In the genomic region with DNA sequence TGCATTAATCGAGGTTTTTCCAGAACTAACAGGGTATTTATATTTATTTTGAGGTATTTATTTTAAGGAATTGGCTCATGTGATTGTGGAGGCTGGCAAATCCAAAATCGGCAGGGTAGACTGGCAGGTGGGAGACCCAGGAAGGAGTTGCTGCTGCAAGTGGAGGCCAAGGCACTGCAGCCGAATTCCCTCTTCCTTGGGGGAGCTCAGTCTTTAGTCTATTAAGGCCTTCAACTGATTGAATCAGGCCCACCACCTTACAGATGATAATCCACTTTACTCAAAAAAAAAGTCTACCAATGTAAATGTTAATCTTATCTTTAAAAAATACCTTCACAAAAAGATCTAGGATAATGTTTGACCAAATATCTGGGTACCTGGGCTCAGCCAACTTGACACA, we compare ENCODE assay signal across 15 cellular contexts. TPM values are rescaled to one million over a fixed set of nuclear protein-coding genes. Genes with fewer than 3 reads are reported as not detected.
DNase-seq lines count a peak whose midpoint lies in the region; ATAC-seq, FAIRE-seq and TF ChIP-seq lines count a peak whose summit lies in the region.
"Had no signal": no experiment of that assay in that cellular context is flagged by ENCODE, and none has a peak within 500 bp of the region (broad histone marks: within the 10 kb centered on the region; RNA-seq: fewer than 3 reads in every experiment).

No MANE protein-coding gene starts in this region.

- H3K36me3 ChIP-seq in OCI-LY1 (ENCODE audit: insufficient read depth, low read length) (no peaks in the 10 kb centered on the region), K562 (ENCODE audit: control insufficient read depth, insufficient read depth, low read length) (no peaks in the 10 kb centered on the region), spleen (no peaks in the 10 kb centered on the region), kidney (ENCODE audit: control insufficient read depth in 1 of 2, insufficient read depth in 2 of 2, low read length in 2 of 2) (no peaks in the 10 kb centered on the region)
- H3K36me3 ChIP-seq: uterus had no signal

- peak overlapping the region; percentile 69 for H3K27ac ChIP-seq in OCI-LY1 (ENCODE audit: low read depth, low read length, poor library complexity, severe bottlenecking)
- H3K27ac ChIP-seq in K562 (ENCODE audit: extremely low read depth, low read depth, low read length): no peak overlapping the region
- peak overlapping the region; percentile 79 to 98 (median 94) for H3K27ac ChIP-seq in spleen
- no peak overlapping the region for H3K27ac ChIP-seq in kidney (ENCODE audit: low read depth in 2 of 2, low read length in 2 of 2)

- H2AFZ ChIP-seq in OCI-LY1 (ENCODE audit: low read length) (no peak overlapping the region), K562 (ENCODE audit: low read depth, low read length) (no peak overlapping the region)

- intact Hi-C loops in K562 (cut with micrococcal nuclease): no loop called here
- intact Hi-C loops in spleen (cut with DNase I; ENCODE audit: low total_unique reads): loop anchor here (5.0 kb wide), 1 partner anchor 70 kb away; a partner anchor contains a TSS
- intact Hi-C loops in kidney (cut with DNase I): no loop called here

- peaks cover 40% of the 10 kb centered on the region for H3K4me1 Mint-ChIP-seq in activated T-cell treated with anti-CD3 and anti-CD28 coated beads, Interleukin-2, amount 50 U/mL, for 24 hours (ENCODE audit: low read depth)

- no peak for TF ChIP-seq CTCF in OCI-LY1 (IDR thresholded peaks at IDR 0.05; ENCODE audit: low read length)
- TF ChIP-seq CTCF in K562 (IDR thresholded peaks at IDR 0.05 in 2 of 3, conservative IDR thresholded peaks at IDR 0.05 in 1 of 3; ENCODE audit: insufficient read depth in 2 of 3, low read depth in 1 of 3, low read length in 3 of 3): no peak
- TF ChIP-seq CTCF in spleen (IDR thresholded peaks at IDR 0.05 in 8 of 11, conservative IDR thresholded peaks at IDR 0.05 in 3 of 11): no peak
- TF ChIP-seq CTCF in kidney (IDR thresholded peaks at IDR 0.05; ENCODE audit: borderline replicate concordance, extremely low read depth, insufficient read depth): no peak

- H3K27me3 ChIP-seq in OCI-LY1 (ENCODE audit: insufficient read depth, low read length) (no peaks in the 10 kb centered on the region), K562 (ENCODE audit: control insufficient read depth in 2 of 2, insufficient read depth in 2 of 2, low read length in 2 of 2) (peaks cover 3 to 29% of the 10 kb centered on the region in 2 experiments; a peak in 4 of 5 replicates), spleen (replicated peaks in 1 of 7) (no peaks in the 10 kb centered on the region)
- H3K27me3 ChIP-seq: uterus had no signal

- no peak for ATAC-seq in K562
- no peak for ATAC-seq in HG02588 (IDR thresholded peaks at IDR 0.05; ENCODE audit: unreplicated experiment)

- no peaks in the 10 kb centered on the region for H3F3A ChIP-seq in OCI-LY1 (ENCODE audit: insufficient read depth, low read length)

- TF ChIP-seq EP300 in K562 (IDR thresholded peaks at IDR 0.05; ENCODE audit: low read length): no peak

- no TSS peak for BruUV-seq in K562 (replicated peaks; lab: Mats Ljungman, UMichigan)

- H3K36me3 Mint-ChIP-seq in activated T-cell treated with anti-CD3 and anti-CD28 coated beads, Interleukin-2, amount 50 U/mL, for 24 hours (ENCODE audit: low read depth): peaks cover 28% of the 10 kb centered on the region
- H3K36me3 Mint-ChIP-seq: brain had no signal

- no peak for TF ChIP-seq POLR2A in K562 (conservative IDR thresholded peaks at IDR 0.05)
- TF ChIP-seq POLR2A in spleen (IDR thresholded peaks at IDR 0.05): no peak

- H3K9ac ChIP-seq in OCI-LY1 (ENCODE audit: low read length): no peak overlapping the region
- no peak overlapping the region for H3K9ac ChIP-seq in K562 (ENCODE audit: insufficient read depth in 1 of 2, low read depth in 2 of 2, low read length in 2 of 2)
- no peak overlapping the region for H3K9ac ChIP-seq in kidney (ENCODE audit: low read length in 2 of 2)

- 2% methylated on average over 3 of the region's 3 CpGs for WGBS in K562 (ENCODE audit: insufficient coverage, low coverage, missing lambda C conversion rate)
- 73 to 90% (median 84%) methylated on average over 3 of the region's 3 CpGs for WGBS in spleen, 5 donors

- in situ Hi-C loops in K562 (cut with MboI): no loop called here

- peak overlapping the region; percentile 98 for H3K4me3 Mint-ChIP-seq in activated T-cell treated with anti-CD3 and anti-CD28 coated beads, Interleukin-2, amount 50 U/mL, for 24 hours
- H3K4me3 Mint-ChIP-seq: brain had no signal

- TF ChIP-seq RAD21 in K562 (CRISPR knock-in tag; conservative IDR thresholded peaks at IDR 0.05 in 1 of 2, IDR thresholded peaks at IDR 0.05 in 1 of 2): no peak

- H3K4me2 ChIP-seq in OCI-LY1 (ENCODE audit: low read length) (no peak overlapping the region), K562 (ENCODE audit: insufficient read depth, low read length) (no peak overlapping the region)

- H4K20me1 ChIP-seq in OCI-LY1 (ENCODE audit: insufficient read depth, low read length): no peaks in the 10 kb centered on the region
- H4K20me1 ChIP-seq in K562 (replicated peaks; ENCODE audit: control insufficient read depth, insufficient read depth, low read length): 0 out of 2 replicates have a peak, but pooled peaks cover 3% of the 10 kb centered on the region

- CTCF ChIA-PET in K562 (lab: Yijun Ruan, JAX; ENCODE audit: low intra/inter-chr PET ratio): no interaction called here

- POLR2A ChIA-PET in K562 (lab: Yijun Ruan, JAX): no interaction called here

- DNase-seq in activated T-cell treated with anti-CD3 and anti-CD28 coated beads, Interleukin-2, amount 50 U/mL, for 24 hours: no peak
- DNase-seq in activated T-cell treated with anti-CD3 and anti-CD28 coated beads, Interleukin-2, amount 50 U/mL, for 1 hour: no peak
- DNase-seq in K562 (ENCODE audit: extremely low read depth in 1 of 4, low spot score in 3 of 4) (no peak), spleen (no peak), HTR-8/SVneo (ENCODE audit: insufficient read length, low spot score) (no peak), kidney (no peak)
- DNase-seq: DMS 273 treated with DMSO at 0.1 percent for 48 hours; KG1; NCI-H1436 treated with DMSO at 0.1 percent for 48 hours; NCI-H226; stimulated activated CD4-positive, alpha-beta T cell treated with anti-CD3 and anti-CD28 coated beads, Interleukin-4, amount 100 ng/mL, for 1 hour; uterus had no signal

- H3K9me2 ChIP-seq in OCI-LY1 (ENCODE audit: low read depth, low read length): no peaks in the 10 kb centered on the region

- peak overlapping the region; percentile 99 for H3K27ac Mint-ChIP-seq in activated T-cell treated with anti-CD3 and anti-CD28 coated beads, Interleukin-2, amount 50 U/mL, for 24 hours
- H3K27ac Mint-ChIP-seq: brain had no signal

- 0 out of 2 replicates have a peak, but pooled peaks cover 5% of the 10 kb centered on the region for H3K79me2 ChIP-seq in OCI-LY1 (ENCODE audit: insufficient read depth, low read length)
- H3K79me2 ChIP-seq in K562 (ENCODE audit: control insufficient read depth, insufficient read depth, low read length): no peaks in the 10 kb centered on the region

- FAIRE-seq in K562 (lab: Jason Lieb, UNC) (no peak), HTR-8/SVneo (lab: Jason Lieb, UNC) (no peak), kidney (lab: Jason Lieb, UNC) (no peak)

- peaks cover 9% of the 10 kb centered on the region for H3K9me3 Mint-ChIP-seq in activated T-cell treated with anti-CD3 and anti-CD28 coated beads, Interleukin-2, amount 50 U/mL, for 24 hours

- H3K4me1 ChIP-seq in OCI-LY1 (ENCODE audit: insufficient read depth, low read length, severe bottlenecking) (peaks cover 33% of the 10 kb centered on the region), K562 (replicated peaks in 1 of 2; ENCODE audit: control insufficient read depth in 2 of 2, insufficient read depth in 2 of 2, low read length in 2 of 2) (no peaks in the 10 kb centered on the region; a peak in 1 of 5 replicates), spleen (peaks cover 13 to 54% (median 39%) of the 10 kb centered on the region in 6 donors), kidney (ENCODE audit: control insufficient read depth in 1 of 2, insufficient read depth in 1 of 2, low read depth in 1 of 2, low read length in 2 of 2) (peaks cover 0 to 7% of the 10 kb centered on the region in 2 donors)
- H3K4me1 ChIP-seq: uterus had no signal

- 0 out of 2 replicates have a peak, but pooled peaks cover 2% of the 10 kb centered on the region for H3K9me3 ChIP-seq in OCI-LY1 (ENCODE audit: low read length)
- no peaks in the 10 kb centered on the region for H3K9me3 ChIP-seq in K562 (replicated peaks; ENCODE audit: control insufficient read depth, insufficient read depth, low read depth, low read length)
- H3K9me3 ChIP-seq in spleen: peaks cover 0 to 7% (median under 1%) of the 10 kb centered on the region in 8 donors
- peaks cover 0 to 6% of the 10 kb centered on the region in 2 donors for H3K9me3 ChIP-seq in kidney (ENCODE audit: control insufficient read depth in 1 of 2, low read length in 2 of 2)
- H3K9me3 ChIP-seq: uterus had no signal

- no peaks in the 10 kb centered on the region for H3K27me3 Mint-ChIP-seq in activated T-cell treated with anti-CD3 and anti-CD28 coated beads, Interleukin-2, amount 50 U/mL, for 24 hours

- H3K9me1 ChIP-seq in K562 (ENCODE audit: control insufficient read depth, insufficient read depth, low read length): peaks cover 2% of the 10 kb centered on the region

- H3K4me3 ChIP-seq in OCI-LY1 (ENCODE audit: low read depth, low read length, poor library complexity, severe bottlenecking) (no peak overlapping the region), K562 (no peak overlapping the region), spleen (no peak overlapping the region), kidney (ENCODE audit: low read length in 2 of 2) (no peak overlapping the region)

RNA-seq across cellular contexts. Expression of a gene that starts 1.2 kb away (rescaled TPM):
- total RNA-seq in K562 (2011; cell fraction: chromatin; rRNA removed; ENCODE audit: low replicate concordance): not detected in 2 replicates
- not detected in 2 replicates for total RNA-seq in K562 (2011; cell fraction: nucleolus; rRNA removed)
- not detected in 2 replicates for total RNA-seq in K562 (2011; cell fraction: nucleoplasm; rRNA removed)
- not detected in 2 replicates for total RNA-seq in K562 (2014; rRNA removed)
- total RNA-seq in K562 (2014; rRNA removed; fragmentation: Illumina TruSeq; extraction: Trizol): not detected in 2 replicates
- not detected in 2 replicates for total RNA-seq in K562 (2015; rRNA removed; fragmentation: Illumina TruSeq; extraction: Trizol)
- total RNA-seq in K562 (2021): 0.13 and 0.22 TPM in 2 replicates
- not detected in 2 replicates for polyA plus RNA-seq in K562 (2011; rRNA removed)
- polyA plus RNA-seq in K562 (2011; cell fraction: cytosol; rRNA removed): not detected in 2 replicates
- not detected in 2 replicates for polyA plus RNA-seq in K562 (2011; cell fraction: nucleus; rRNA removed)
- polyA plus RNA-seq in K562 (2012): 0.03 TPM in 1 of 2 replicates, not detected in the other
- 0.14 TPM in 1 of 2 replicates, not detected in the other for polyA plus RNA-seq in K562 (2014; fragmentation: Illumina TruSeq; extraction: Trizol)
- not detected for polyA plus RNA-seq in K562 (2014; fragmentation: Nextera tagmentation; extraction: Ambion mirVana)
- polyA plus RNA-seq in K562 (2014; rRNA removed): 0.85 TPM in 1 of 2 replicates, not detected in the other
- not detected in 2 replicates for polyA minus RNA-seq in K562 (2011; rRNA and poly(A)+ RNA removed)
- polyA minus RNA-seq in K562 (2011; cell fraction: cytosol; rRNA and poly(A)+ RNA removed): not detected in 2 replicates
- polyA minus RNA-seq in K562 (2011; cell fraction: nucleus; rRNA and poly(A)+ RNA removed): not detected in 2 replicates
- 10 to 100 TPM; 37.9 to 71.4 (median 48.7) TPM for total RNA-seq in spleen
- 10 to 100 TPM; 21.0 to 32.1 (median 25.6) TPM for polyA plus RNA-seq in spleen
- total RNA-seq in kidney: 11.7 TPM
- polyA plus RNA-seq in kidney (ENCODE audit: insufficient read depth, low read depth, low replicate concordance): 5.0 TPM

RNA-seq across cellular contexts. Expression of a gene that starts 38.9 kb away (rescaled TPM):
- 1.1 and 3.1 TPM in 2 replicates for total RNA-seq in K562 (2011; cell fraction: chromatin; rRNA removed; ENCODE audit: low replicate concordance)
- 1.7 and 1.8 TPM in 2 replicates for total RNA-seq in K562 (2011; cell fraction: nucleolus; rRNA removed)
- 1.5 and 2.1 TPM in 2 replicates for total RNA-seq in K562 (2011; cell fraction: nucleoplasm; rRNA removed)
- total RNA-seq in K562 (2014; rRNA removed) (1.3 and 1.9 TPM in 2 replicates), K562 (2014; rRNA removed; fragmentation: Illumina TruSeq; extraction: Trizol) (0.69 and 0.77 TPM in 2 replicates), K562 (2015; rRNA removed; fragmentation: Illumina TruSeq; extraction: Trizol) (0.83 and 1.0 TPM in 2 replicates), K562 (2021) (1.9 and 4.3 TPM in 2 replicates), spleen (10 to 100 TPM; 26.9 to 54.5 (median 37.3) TPM), kidney (15.6 TPM)
- polyA plus RNA-seq in K562 (2011; rRNA removed) (0.67 and 0.91 TPM in 2 replicates), K562 (2014; fragmentation: Illumina TruSeq; extraction: Trizol) (1.7 and 2.0 TPM in 2 replicates), K562 (2014; fragmentation: Nextera tagmentation; extraction: Ambion mirVana) (under 1 TPM; 0.21 to 0.39 TPM), K562 (2014; rRNA removed) (0.82 and 1.7 TPM in 2 replicates), spleen (10 to 100 TPM in 1 of 3 donors, 1 to 10 TPM in 2; 5.0 to 14.7 (median 5.5) TPM), kidney (ENCODE audit: insufficient read depth, low read depth, low replicate concordance) (2.5 TPM)
- 1.1 and 1.3 TPM in 2 replicates for polyA plus RNA-seq in K562 (2011; cell fraction: cytosol; rRNA removed)
- polyA plus RNA-seq in K562 (2011; cell fraction: nucleus; rRNA removed): 0.87 and 1.5 TPM in 2 replicates
- 2.0 and 7.6 TPM in 2 replicates for polyA plus RNA-seq in K562 (2012)
- 0.39 and 1.6 TPM in 2 replicates for polyA minus RNA-seq in K562 (2011; rRNA and poly(A)+ RNA removed)
- 0.73 and 0.76 TPM in 2 replicates for polyA minus RNA-seq in K562 (2011; cell fraction: cytosol; rRNA and poly(A)+ RNA removed)
- polyA minus RNA-seq in K562 (2011; cell fraction: nucleus; rRNA and poly(A)+ RNA removed): 1.00 and 1.5 TPM in 2 replicates

Comparison
In these comparisons a context has a peak if more than half of its experiments do, and no peak if none do; other contexts are left out.
1. H3K27ac ChIP-seq: peak in OCI-LY1 (single experiment) and spleen (8 of 8); none in K562 (single experiment) and kidney (0 of 2).
2. RNA of a gene that starts 1.2 kb away (total RNA-seq): 37.9 to 71.4 TPM in spleen and 11.7 TPM in kidney (single experiment); 0.13 to 0.22 TPM in K562; every median in the first group is over 10 times any median in the second.